Comparison of ENCODE assay signal across 1 cellular context in the genomic region with DNA sequence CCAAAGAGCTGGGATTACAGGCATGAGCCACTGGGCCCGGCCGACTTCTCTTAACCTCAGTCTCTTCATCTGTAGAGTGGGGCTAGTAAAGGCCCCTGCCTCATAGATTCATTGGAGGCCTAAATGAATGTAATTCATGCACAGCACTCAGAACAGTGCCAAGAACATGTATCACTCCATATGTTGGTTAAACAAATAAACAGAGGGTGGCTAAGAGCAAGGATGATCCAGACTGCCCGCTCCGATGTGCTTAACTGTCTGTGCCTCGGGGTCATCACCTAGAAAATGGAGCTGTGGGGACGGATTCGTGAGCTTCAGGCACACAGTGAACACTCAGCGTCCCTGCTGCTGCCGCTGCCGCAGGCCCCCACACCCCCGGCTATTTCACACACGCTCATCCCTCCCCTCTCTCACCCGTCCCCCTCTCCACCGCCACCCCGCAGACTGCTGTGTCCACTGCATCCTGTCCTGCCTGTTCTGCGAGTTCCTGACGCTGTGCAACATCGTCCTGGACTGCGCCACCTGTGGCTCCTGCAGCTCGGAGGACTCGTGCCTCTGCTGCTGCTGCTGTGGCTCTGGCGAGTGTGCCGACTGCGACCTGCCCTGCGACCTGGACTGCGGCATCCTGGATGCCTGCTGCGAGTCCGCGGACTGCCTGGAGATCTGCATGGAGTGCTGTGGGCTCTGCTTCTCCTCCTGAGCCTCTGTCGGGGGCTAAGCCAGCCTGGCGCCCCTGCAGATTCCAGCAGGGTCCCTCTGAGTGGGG.
TF ChIP-seq lines count a peak whose summit lies in the region.

No MANE protein-coding gene starts in this region.

TF ChIP-seq in PFSK-1, 5 proteins besides CTCF, POLR2A, EP300 and RAD21 (continued from another document):
- TF ChIP-seq TAF1 (IDR thresholded peaks at IDR 0.05; ENCODE audit: borderline replicate concordance, insufficient read depth, low read length), result no peak
